11 cellular contexts compared by ENCODE assay signal in genomic region chr3:184737641-184738518, GRCh38. TPM values are rescaled to one million over a fixed set of nuclear protein-coding genes. Genes with fewer than 3 reads are reported as not detected.
DNase-seq lines count a peak whose midpoint lies in the region; ATAC-seq and TF ChIP-seq lines count a peak whose summit lies in the region.
"Had no signal": no experiment of that assay in that cellular context is flagged by ENCODE, and none has a peak within 500 bp of the region (broad histone marks: within the 10 kb centered on the region; RNA-seq: fewer than 3 reads in every experiment).

No MANE protein-coding gene starts in this region.

- no peaks in the 10 kb centered on the region for H3K36me3 Mint-ChIP-seq in activated CD4-positive, alpha-beta memory T cell treated with anti-CD3 and anti-CD28 coated beads for 36 hours

- H3K27ac Mint-ChIP-seq in activated CD4-positive, alpha-beta memory T cell treated with anti-CD3 and anti-CD28 coated beads for 36 hours, result no peak overlapping the region

- POLR2A ChIA-PET in activated CD4-positive, alpha-beta memory T cell treated with anti-CD3 and anti-CD28 coated beads for 36 hours (lab: Charles Lee), result no interaction called here

- H3K27me3 ChIP-seq in breast epithelium (no peaks in the 10 kb centered on the region), left lung (no peaks in the 10 kb centered on the region)
- H3K27me3 ChIP-seq: thyroid gland had no signal

- no peaks in the 10 kb centered on the region for H3K9me3 Mint-ChIP-seq in activated CD4-positive, alpha-beta memory T cell treated with anti-CD3 and anti-CD28 coated beads for 36 hours

- DNase-seq in DMS53 (lab: John Stamatoyannopoulos, UW) (peak; percentile 33), DMS53 treated with DMSO at 0.1 percent for 48 hours (lab: John Stamatoyannopoulos, UW; ENCODE audit: unreplicated experiment) (no peak), breast epithelium (ENCODE audit: low spot score in 2 of 2) (peak; percentile 45 to 50), left lung (peak in 1 of 2 donors; percentile 34), superior temporal gyrus (ENCODE audit: extremely low spot score) (peak; percentile 68), SK-N-DZ (ENCODE audit: low spot score) (no peak), NCI-H2107 treated with DMSO at 0.1 percent for 48 hours (lab: John Stamatoyannopoulos, UW; ENCODE audit: unreplicated experiment) (no peak)
- no peak for DNase-seq in activated CD4-positive, alpha-beta memory T cell treated with anti-CD3 and anti-CD28 coated beads for 36 hours
- DNase-seq: SIG-M5, thyroid gland had no signal

- CTCF ChIA-PET in activated CD4-positive, alpha-beta memory T cell treated with anti-CD3 and anti-CD28 coated beads for 36 hours (lab: Charles Lee), result interaction anchor here (1.4 kb wide), 1 partner anchor 14 kb away, joined by 5 read pairs; no protein-coding TSS in a partner anchor

- TF ChIP-seq CTCF in breast epithelium (IDR thresholded peaks at IDR 0.05) (no peak), left lung (IDR thresholded peaks at IDR 0.05) (no peak)

- peak; percentile 63 for ATAC-seq in left lung

- H3K4me1 Mint-ChIP-seq in activated CD4-positive, alpha-beta memory T cell treated with anti-CD3 and anti-CD28 coated beads for 36 hours (ENCODE audit: low read depth), result peaks cover 4% of the 10 kb centered on the region

- H3K4me3 Mint-ChIP-seq in activated CD4-positive, alpha-beta memory T cell treated with anti-CD3 and anti-CD28 coated beads for 36 hours, result no peak overlapping the region

- H3K36me3 ChIP-seq in breast epithelium (no peaks in the 10 kb centered on the region), left lung (no peaks in the 10 kb centered on the region)
- H3K36me3 ChIP-seq: thyroid gland had no signal

- intact Hi-C loops in breast epithelium (cut with DNase I; ENCODE audit: low total_unique reads) (no loop called here), left lung (cut with DNase I) (no loop called here)
- intact Hi-C loops in activated CD4-positive, alpha-beta memory T cell treated with anti-CD3 and anti-CD28 coated beads for 36 hours (cut with micrococcal nuclease), result no loop called here

- H3K9me3 ChIP-seq in breast epithelium (no peaks in the 10 kb centered on the region), left lung (no peaks in the 10 kb centered on the region)
- H3K9me3 ChIP-seq: thyroid gland had no signal

- peaks cover 8% of the 10 kb centered on the region for H3K27me3 Mint-ChIP-seq in activated CD4-positive, alpha-beta memory T cell treated with anti-CD3 and anti-CD28 coated beads for 36 hours

- peak overlapping the region; percentile 69 to 72 for H3K27ac ChIP-seq in breast epithelium
- H3K27ac ChIP-seq in left lung, result no peak overlapping the region
- H3K27ac ChIP-seq: 22Rv1, thyroid gland had no signal

- no peaks in the 10 kb centered on the region for H3K4me1 ChIP-seq in breast epithelium
- no peaks in the 10 kb centered on the region for H3K4me1 ChIP-seq in left lung
- H3K4me1 ChIP-seq: thyroid gland had no signal

- TF ChIP-seq POLR2A in breast epithelium (IDR thresholded peaks at IDR 0.05), result no peak

- peak overlapping the region in 1 of 3 donors; percentile 0 for H3K4me3 ChIP-seq in breast epithelium
- no peak overlapping the region for H3K4me3 ChIP-seq in left lung
- H3K4me3 ChIP-seq: thyroid gland had no signal

RNA-seq across cellular contexts. Expression of gene MAGEF1, which starts 26.0 kb away (rescaled TPM):
- total RNA-seq in breast epithelium, result 10 to 100 TPM; 16.5 to 40.4 (median 38.3) TPM
- 10 to 100 TPM; 27.8 to 34.8 TPM for total RNA-seq in left lung
- 10 to 100 TPM; 20.6 to 22.5 TPM for total RNA-seq in activated CD4-positive, alpha-beta memory T cell treated with anti-CD3 and anti-CD28 coated beads for 36 hours
- 143 and 154 TPM in 2 replicates for polyA plus RNA-seq in SK-N-DZ (2014; cell fraction: cytosol; rRNA removed)
- polyA plus RNA-seq in SK-N-DZ (2014; cell fraction: nucleus; rRNA removed), result 65.3 and 73.3 TPM in 2 replicates

Comparison
In these comparisons a context has a peak if more than half of its experiments do, and no peak if none do; other contexts are left out.
1. DNase-seq: peak in DMS53 (single experiment), breast epithelium (2 of 2) and superior temporal gyrus (single experiment); none in DMS53 treated with DMSO at 0.1 percent for 48 hours (single experiment), activated CD4-positive, alpha-beta memory T cell treated with anti-CD3 and anti-CD28 coated beads for 36 hours (single experiment), SK-N-DZ (single experiment) and NCI-H2107 treated with DMSO at 0.1 percent for 48 hours (single experiment).
2. H3K27ac ChIP-seq: peak in breast epithelium (2 of 2); none in left lung (0 of 2).